Comparison of ENCODE assay signal across 8 cellular contexts in the genomic region with DNA sequence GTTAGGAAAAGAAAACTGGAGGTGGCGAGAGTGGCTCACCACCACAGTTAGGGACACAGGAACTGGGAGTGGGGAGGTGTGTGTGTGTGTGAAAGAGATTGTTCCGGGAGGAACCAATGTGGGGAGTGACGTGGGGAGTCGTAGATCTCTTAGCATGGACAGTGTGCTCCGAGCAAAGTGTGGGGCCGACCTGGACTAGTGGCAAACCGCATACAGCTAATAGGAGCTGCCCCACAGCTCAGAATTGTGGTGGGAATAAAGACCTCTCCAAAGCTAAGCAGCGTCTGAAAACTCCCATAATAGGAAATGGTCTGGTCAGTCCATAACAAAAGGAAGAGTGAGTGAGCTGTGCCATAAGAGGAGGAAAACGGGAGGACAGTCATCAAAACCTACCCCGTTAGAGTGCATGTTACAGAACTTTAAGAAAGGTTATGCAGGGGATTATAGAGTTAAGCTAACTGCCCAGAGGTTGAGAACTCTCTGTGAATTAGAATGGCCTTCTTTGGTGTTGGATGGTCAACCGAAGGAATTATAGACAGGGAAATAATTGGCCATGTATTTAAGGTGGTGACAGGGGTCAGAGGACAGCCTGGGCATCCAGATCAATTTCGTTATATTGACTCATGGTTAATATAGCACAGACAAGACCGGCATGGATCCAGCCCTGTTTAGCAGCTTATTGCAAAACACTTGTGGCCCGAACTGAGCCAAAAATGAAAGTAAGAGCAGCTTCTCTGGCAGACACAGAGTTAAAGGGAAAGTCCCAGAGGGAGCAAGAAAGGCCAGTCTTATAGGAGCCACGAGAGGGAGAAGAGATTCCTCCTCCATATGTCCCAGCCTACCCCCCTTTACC. TPM values are rescaled to one million over a fixed set of nuclear protein-coding genes. Genes with fewer than 3 reads are reported as not detected.
DNase-seq lines count a peak whose midpoint lies in the region; ATAC-seq and TF ChIP-seq lines count a peak whose summit lies in the region.

No MANE protein-coding gene starts in this region.

- peak; percentile 61 for ATAC-seq in HG02763 (IDR thresholded peaks at IDR 0.05; ENCODE audit: unreplicated experiment)

- in situ Hi-C loops in GM13976 (cut with MboI; ENCODE audit: low sequenced_read_pairs, unreplicated experiment): no loop called here

- DNase-seq in GM13976 (ENCODE audit: low spot score): peak; percentile 52
- peak; percentile 18 for DNase-seq in T1000 (lab: John Stamatoyannopoulos, UW)
- DNase-seq in mucosa of gallbladder (ENCODE audit: low spot score): peak; percentile 79
- no peak for DNase-seq in ureter (ENCODE audit: low spot score)
- no peak for DNase-seq in NCI-H526 (lab: John Stamatoyannopoulos, UW)
- DNase-seq in activated CD4-positive, alpha-beta T cell treated with anti-CD3 and anti-CD28 coated beads for 48 hours: no peak
- no peak for DNase-seq in kidney glomerular epithelial cell (lab: John Stamatoyannopoulos, UW)

- no peak for TF ChIP-seq CTCF in GM13976 (IDR thresholded peaks at IDR 0.05; ENCODE audit: borderline replicate concordance, control extremely low read depth, extremely low read depth, insufficient read depth, missing control alignments)

RNA-seq across cellular contexts. Expression of gene SLC15A1, which starts 8.9 kb away (rescaled TPM):
- total RNA-seq in mucosa of gallbladder (140 TPM), ureter (8.9 TPM)

Comparison
In these comparisons a context has a peak if more than half of its experiments do, and no peak if none do; other contexts are left out.
1. DNase-seq: peak in GM13976 (single experiment), T1000 (single experiment) and mucosa of gallbladder (single experiment); none in ureter (single experiment), NCI-H526 (0 of 2), activated CD4-positive, alpha-beta T cell treated with anti-CD3 and anti-CD28 coated beads for 48 hours (single experiment) and kidney glomerular epithelial cell (single experiment).
2. RNA of gene SLC15A1, which starts 8.9 kb away (total RNA-seq): 140 TPM in mucosa of gallbladder (single experiment); 8.9 TPM in ureter (single experiment); every median in the first group is over 10 times any median in the second.